In the genomic region with DNA sequence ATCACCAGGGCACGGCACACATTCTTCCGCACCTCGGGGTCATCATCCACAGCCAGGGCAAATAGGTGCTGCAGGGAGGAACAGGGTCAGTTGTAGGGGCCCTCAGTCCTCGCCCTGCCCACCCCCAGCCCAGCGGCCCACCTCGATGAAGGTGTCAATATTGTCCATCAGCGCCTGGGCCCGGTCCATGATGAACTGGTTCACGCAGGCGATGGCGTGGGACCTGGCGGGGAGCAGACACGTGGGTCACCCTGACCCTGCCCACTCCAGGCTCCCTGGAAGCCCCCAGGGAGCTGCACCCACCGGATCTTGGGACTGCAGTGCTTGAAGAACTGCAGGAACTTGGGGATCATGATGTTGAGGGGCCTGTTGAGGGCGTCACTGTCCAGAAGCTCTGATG, we compare ENCODE assay signal across 26 cellular contexts. TPM values are rescaled to one million over a fixed set of nuclear protein-coding genes. Genes with fewer than 3 reads are reported as not detected.
DNase-seq lines count a peak whose midpoint lies in the region; ATAC-seq, FAIRE-seq and TF ChIP-seq lines count a peak whose summit lies in the region.
"Had no signal": no experiment of that assay in that cellular context is flagged by ENCODE, and none has a peak within 500 bp of the region (broad histone marks: within the 10 kb centered on the region; RNA-seq: fewer than 3 reads in every experiment).

No MANE protein-coding gene starts in this region.

- FAIRE-seq in HepG2 (lab: Jason Lieb, UNC) = no peak
- FAIRE-seq: GM12891 had no signal

- CTCF ChIA-PET in HepG2 (lab: Yijun Ruan, JAX; ENCODE audit: low intra/inter-chr PET ratio, low total read pairs) = no interaction called here

- intact Hi-C loops in HepG2 (cut with micrococcal nuclease; ENCODE audit: unreplicated experiment) = no loop called here
- intact Hi-C loops in right lobe of liver (cut with DNase I) = no loop called here

- H4K20me1 ChIP-seq in HepG2 (ENCODE audit: insufficient read depth, low read length) = no peaks in the 10 kb centered on the region

- H2AFZ ChIP-seq in HepG2 (ENCODE audit: low read length) = no peak overlapping the region
- H2AFZ ChIP-seq: PC-9 had no signal

- H3K27ac Mint-ChIP-seq in stimulated activated effector memory CD8-positive, alpha-beta T cell treated with anti-CD3 and anti-CD28 coated beads, Interleukin-12 subunit alpha, Interleukin-12 subunit beta, amount 100 ng/mL, for 72 hours = no peak overlapping the region
- H3K27ac Mint-ChIP-seq: HFFc6, IgD-negative memory B cell had no signal

- DNase-seq in HepG2 (ENCODE audit: low spot score) (no peak), right lobe of liver (no peak)
- no peak for DNase-seq in stimulated activated effector memory CD8-positive, alpha-beta T cell treated with anti-CD3 and anti-CD28 coated beads, Interleukin-12 subunit alpha, Interleukin-12 subunit beta, amount 100 ng/mL, for 72 hours (ENCODE audit: low spot score in 2 of 2)
- DNase-seq: Calu3; DMS79 treated with DMSO at 0.1 percent for 48 hours; GF-D8; GOT3; HFFc6; NCI-H1048; NCI-H1417; NCI-H1694; NCI-H2029 treated with DMSO at 0.1 percent for 48 hours; NCI-H446 treated with DMSO at 0.1 percent for 48 hours; NCI-H526; NCI-H82; NK-92 treated with Interleukin-12 subunit alpha and Interleukin-12 subunit beta, amount 100 ng/mL, for 24 hours; PC-9; SHP77 had no signal

- POLR2A ChIA-PET in HepG2 (lab: Yijun Ruan, JAX) = no interaction called here

- no peak overlapping the region for H3K4me3 Mint-ChIP-seq in stimulated activated effector memory CD8-positive, alpha-beta T cell treated with anti-CD3 and anti-CD28 coated beads, Interleukin-12 subunit alpha, Interleukin-12 subunit beta, amount 100 ng/mL, for 72 hours
- H3K4me3 Mint-ChIP-seq: HFFc6 had no signal

- H3K4me3 ChIP-seq in HepG2 (replicated peaks in 1 of 3; ENCODE audit: insufficient read depth in 1 of 3, low read depth in 2 of 3, low read length in 3 of 3) (no peak overlapping the region), right lobe of liver (no peak overlapping the region), gastroesophageal sphincter (no peak overlapping the region)
- H3K4me3 ChIP-seq: HAP-1, PC-9 had no signal

- TF ChIP-seq CTCF in HepG2 (CRISPR knock-in tag; IDR thresholded peaks at IDR 0.05) = no peak
- no peak for TF ChIP-seq CTCF in right lobe of liver (IDR thresholded peaks at IDR 0.05)
- TF ChIP-seq CTCF in gastroesophageal sphincter (IDR thresholded peaks at IDR 0.05) = no peak

- peaks cover 97% of the 10 kb centered on the region for H3K36me3 Mint-ChIP-seq in stimulated activated effector memory CD8-positive, alpha-beta T cell treated with anti-CD3 and anti-CD28 coated beads, Interleukin-12 subunit alpha, Interleukin-12 subunit beta, amount 100 ng/mL, for 72 hours
- H3K36me3 Mint-ChIP-seq: IgD-negative memory B cell had no signal

- H3K4me1 ChIP-seq in HepG2 (ENCODE audit: insufficient read depth, low read length) (peaks cover 2% of the 10 kb centered on the region), right lobe of liver (peaks cover 0 to 3% (median under 1%) of the 10 kb centered on the region in 4 donors), gastroesophageal sphincter (peaks cover 0 to 39% (median 3%) of the 10 kb centered on the region in 3 donors)
- H3K4me1 ChIP-seq: HAP-1 had no signal

- BruUV-seq in HepG2 (replicated peaks; lab: Mats Ljungman, UMichigan) = no TSS peak

- ATAC-seq in HepG2 = no peak
- ATAC-seq in right lobe of liver = no peak
- peak; percentile 8 for ATAC-seq in stimulated activated effector memory CD8-positive, alpha-beta T cell treated with anti-CD3 and anti-CD28 coated beads, Interleukin-12 subunit alpha, Interleukin-12 subunit beta, amount 100 ng/mL, for 72 hours
- ATAC-seq in gastroesophageal sphincter = no peak

- H3K4me2 ChIP-seq in HepG2 (ENCODE audit: low read depth, low read length) = no peak overlapping the region
- H3K4me2 ChIP-seq: PC-9 had no signal

- H3K36me3 ChIP-seq in HepG2 (replicated peaks in 1 of 2; ENCODE audit: control insufficient read depth in 1 of 2, insufficient read depth in 2 of 2, low read length in 2 of 2) (peaks cover 32 to 69% of the 10 kb centered on the region in 2 experiments), right lobe of liver (peaks cover 23 to 54% (median 38%) of the 10 kb centered on the region in 4 donors), gastroesophageal sphincter (peaks cover 0 to 90% of the 10 kb centered on the region in 2 donors)

- H3K27ac ChIP-seq in HepG2 (ENCODE audit: extremely low read length, insufficient read depth, low read length) (no peak overlapping the region), right lobe of liver (no peak overlapping the region), gastroesophageal sphincter (no peak overlapping the region)
- H3K27ac ChIP-seq: PC-9 had no signal

- H3K9me3 Mint-ChIP-seq in stimulated activated effector memory CD8-positive, alpha-beta T cell treated with anti-CD3 and anti-CD28 coated beads, Interleukin-12 subunit alpha, Interleukin-12 subunit beta, amount 100 ng/mL, for 72 hours = no peaks in the 10 kb centered on the region
- H3K9me3 Mint-ChIP-seq: HFFc6, IgD-negative memory B cell had no signal

- H3K4me1 Mint-ChIP-seq in stimulated activated effector memory CD8-positive, alpha-beta T cell treated with anti-CD3 and anti-CD28 coated beads, Interleukin-12 subunit alpha, Interleukin-12 subunit beta, amount 100 ng/mL, for 72 hours = peaks cover 10% of the 10 kb centered on the region

- H3K27me3 ChIP-seq in HepG2 (ENCODE audit: control insufficient read depth in 1 of 2, insufficient read depth in 2 of 2, low read length in 2 of 2) = no peaks in the 10 kb centered on the region
- no peaks in the 10 kb centered on the region for H3K27me3 ChIP-seq in right lobe of liver
- no peaks in the 10 kb centered on the region for H3K27me3 ChIP-seq in gastroesophageal sphincter

- no peak for TF ChIP-seq RAD21 in HepG2 (CRISPR knock-in tag; IDR thresholded peaks at IDR 0.05)

- H3K79me2 ChIP-seq in HepG2 (ENCODE audit: insufficient read depth, low read length) = peaks cover 21% of the 10 kb centered on the region

- TF ChIP-seq POLR2A in HepG2 (IDR thresholded peaks at IDR 0.05; ENCODE audit: insufficient read depth in 1 of 2, low read depth in 2 of 2, low read length in 2 of 2) (no peak), right lobe of liver (IDR thresholded peaks at IDR 0.05) (no peak), gastroesophageal sphincter (IDR thresholded peaks at IDR 0.05) (no peak)

- H3K9ac ChIP-seq in HepG2 (ENCODE audit: insufficient read depth, low read depth, low read length) = no peak overlapping the region

- 100% methylated on average over 1 of the region's 15 CpGs for WGBS in HepG2 (ENCODE audit: low lambda C conversion rate)
- WGBS in right lobe of liver (ENCODE audit: insufficient coverage, low coverage, low lambda C conversion rate, missing lambda C conversion rate) = no CpG with 5 or more reads among the region's 15 CpGs
- WGBS in gastroesophageal sphincter (ENCODE audit: low coverage in 1 of 2), 2 donors = 80 to 100% methylated on average over 1 to 2 of the region's 15 CpGs

- no peaks in the 10 kb centered on the region for H3K9me3 ChIP-seq in HepG2 (ENCODE audit: low read length)
- H3K9me3 ChIP-seq in right lobe of liver = no peaks in the 10 kb centered on the region
- H3K9me3 ChIP-seq in gastroesophageal sphincter = no peaks in the 10 kb centered on the region
- H3K9me3 ChIP-seq: HAP-1 had no signal

- in situ Hi-C loops in HepG2 (cut with HindIII; ENCODE audit: extremely low pct_ligation_motif_present, low pct_unique_long_range_greater_than_20kb) = no loop called here

- TF ChIP-seq EP300 in HepG2 (IDR thresholded peaks at IDR 0.05; ENCODE audit: low read depth in 2 of 2, low read length in 2 of 2) = no peak
- no peak for TF ChIP-seq EP300 in HepG2 (CRISPR knock-in tag; IDR thresholded peaks at IDR 0.05; ENCODE audit: borderline replicate concordance)
- no peak for TF ChIP-seq EP300 in gastroesophageal sphincter (IDR thresholded peaks at IDR 0.05)

RNA-seq across cellular contexts. Expression of gene TNPO2, which starts 8.6 kb away (rescaled TPM):
- total RNA-seq in HepG2 (2016; rRNA removed; fragmentation: Illumina TruSeq; extraction: Trizol) = 31.7 and 33.6 TPM in 2 replicates
- 8.0 and 12.5 TPM in 2 replicates for total RNA-seq in HepG2 (2016; cell fraction: cytosol; rRNA removed; fragmentation: Illumina TruSeq; extraction: Trizol; ENCODE audit: low read depth)
- 25.3 and 38.9 TPM in 2 replicates for total RNA-seq in HepG2 (2016; cell fraction: insoluble cytoplasmic fraction; rRNA removed; fragmentation: Illumina TruSeq; extraction: Trizol)
- total RNA-seq in HepG2 (2016; cell fraction: membrane; rRNA removed; fragmentation: Illumina TruSeq; extraction: Trizol) = 11.9 and 12.3 TPM in 2 replicates
- total RNA-seq in HepG2 (2016; cell fraction: nucleus; rRNA removed; fragmentation: Illumina TruSeq; extraction: Trizol) = 61.9 and 64.9 TPM in 2 replicates
- 61.0 and 76.1 TPM in 2 replicates for polyA plus RNA-seq in HepG2 (2011; rRNA removed)
- 38.5 and 42.9 TPM in 2 replicates for polyA plus RNA-seq in HepG2 (2011; cell fraction: cytosol; rRNA removed)
- 224 and 272 TPM in 2 replicates for polyA plus RNA-seq in HepG2 (2011; cell fraction: nucleus; rRNA removed)
- polyA plus RNA-seq in HepG2 (2012) = 28.4 and 35.1 TPM in 2 replicates
- polyA plus RNA-seq in HepG2 (2016; cell fraction: cytosol; fragmentation: Illumina TruSeq; extraction: Trizol; ENCODE audit: low read depth) = 2.2 and 2.4 TPM in 2 replicates
- polyA plus RNA-seq in HepG2 (2016; cell fraction: insoluble cytoplasmic fraction; fragmentation: Illumina TruSeq; extraction: Trizol; ENCODE audit: low read depth) = 21.0 and 28.3 TPM in 2 replicates
- 6.6 and 7.3 TPM in 2 replicates for polyA plus RNA-seq in HepG2 (2016; cell fraction: membrane; fragmentation: Illumina TruSeq; extraction: Trizol; ENCODE audit: low read depth)
- 143 and 147 TPM in 2 replicates for polyA plus RNA-seq in HepG2 (2016; cell fraction: nucleus; fragmentation: Illumina TruSeq; extraction: Trizol; ENCODE audit: insufficient read depth, low read depth)
- 198 and 267 TPM in 2 replicates for polyA minus RNA-seq in HepG2 (2011; rRNA and poly(A)+ RNA removed; ENCODE audit: low replicate concordance)
- 42.5 and 44.2 TPM in 2 replicates for polyA minus RNA-seq in HepG2 (2011; cell fraction: cytosol; rRNA and poly(A)+ RNA removed)
- 77.4 and 98.6 TPM in 2 replicates for polyA minus RNA-seq in HepG2 (2011; cell fraction: nucleus; rRNA and poly(A)+ RNA removed)
- 10 to 100 TPM; 14.8 to 28.7 (median 19.6) TPM for total RNA-seq in right lobe of liver
- total RNA-seq in gastroesophageal sphincter = 10 to 100 TPM; 52.0 to 89.2 (median 76.1) TPM

RNA-seq across cellular contexts. Expression of gene FBXW9, which starts 18.7 kb away (rescaled TPM):
- total RNA-seq in HepG2 (2016; rRNA removed; fragmentation: Illumina TruSeq; extraction: Trizol) (4.6 and 6.1 TPM in 2 replicates), right lobe of liver (1 to 10 TPM; 1.6 to 4.9 (median 2.6) TPM), gastroesophageal sphincter (1 to 10 TPM; 3.8 to 7.5 (median 4.1) TPM)
- 1.2 and 2.0 TPM in 2 replicates for total RNA-seq in HepG2 (2016; cell fraction: cytosol; rRNA removed; fragmentation: Illumina TruSeq; extraction: Trizol; ENCODE audit: low read depth)
- 3.8 and 6.5 TPM in 2 replicates for total RNA-seq in HepG2 (2016; cell fraction: insoluble cytoplasmic fraction; rRNA removed; fragmentation: Illumina TruSeq; extraction: Trizol)
- total RNA-seq in HepG2 (2016; cell fraction: membrane; rRNA removed; fragmentation: Illumina TruSeq; extraction: Trizol) = 2.3 and 2.8 TPM in 2 replicates
- 5.5 and 5.9 TPM in 2 replicates for total RNA-seq in HepG2 (2016; cell fraction: nucleus; rRNA removed; fragmentation: Illumina TruSeq; extraction: Trizol)
- 5.7 and 7.0 TPM in 2 replicates for polyA plus RNA-seq in HepG2 (2011; rRNA removed)
- 6.0 and 11.9 TPM in 2 replicates for polyA plus RNA-seq in HepG2 (2011; cell fraction: cytosol; rRNA removed)
- polyA plus RNA-seq in HepG2 (2011; cell fraction: nucleus; rRNA removed) = 21.5 and 25.3 TPM in 2 replicates
- polyA plus RNA-seq in HepG2 (2012) = 3.3 TPM in 2 replicates
- 1.7 and 1.9 TPM in 2 replicates for polyA plus RNA-seq in HepG2 (2016; cell fraction: cytosol; fragmentation: Illumina TruSeq; extraction: Trizol; ENCODE audit: low read depth)
- 4.4 and 5.7 TPM in 2 replicates for polyA plus RNA-seq in HepG2 (2016; cell fraction: insoluble cytoplasmic fraction; fragmentation: Illumina TruSeq; extraction: Trizol; ENCODE audit: low read depth)
- polyA plus RNA-seq in HepG2 (2016; cell fraction: membrane; fragmentation: Illumina TruSeq; extraction: Trizol; ENCODE audit: low read depth) = 1.9 and 2.7 TPM in 2 replicates
- 12.6 and 13.0 TPM in 2 replicates for polyA plus RNA-seq in HepG2 (2016; cell fraction: nucleus; fragmentation: Illumina TruSeq; extraction: Trizol; ENCODE audit: insufficient read depth, low read depth)
- polyA minus RNA-seq in HepG2 (2011; rRNA and poly(A)+ RNA removed; ENCODE audit: low replicate concordance) = 10.4 and 13.8 TPM in 2 replicates
- polyA minus RNA-seq in HepG2 (2011; cell fraction: cytosol; rRNA and poly(A)+ RNA removed) = 3.2 and 4.4 TPM in 2 replicates
- 2.7 and 4.4 TPM in 2 replicates for polyA minus RNA-seq in HepG2 (2011; cell fraction: nucleus; rRNA and poly(A)+ RNA removed)

RNA-seq across cellular contexts. Expression of gene TRIR, which starts 19.4 kb away (rescaled TPM):
- total RNA-seq in HepG2 (2016; rRNA removed; fragmentation: Illumina TruSeq; extraction: Trizol) (159 and 179 TPM in 2 replicates), right lobe of liver (100 to 1,000 TPM in 4 of 6 experiments, 10 to 100 TPM in 2; 69.8 to 244 (median 106) TPM), gastroesophageal sphincter (100 to 1,000 TPM; 364 to 432 (median 398) TPM)
- total RNA-seq in HepG2 (2016; cell fraction: cytosol; rRNA removed; fragmentation: Illumina TruSeq; extraction: Trizol; ENCODE audit: low read depth) = 156 and 157 TPM in 2 replicates
- 154 and 178 TPM in 2 replicates for total RNA-seq in HepG2 (2016; cell fraction: insoluble cytoplasmic fraction; rRNA removed; fragmentation: Illumina TruSeq; extraction: Trizol)
- 185 and 199 TPM in 2 replicates for total RNA-seq in HepG2 (2016; cell fraction: membrane; rRNA removed; fragmentation: Illumina TruSeq; extraction: Trizol)
- total RNA-seq in HepG2 (2016; cell fraction: nucleus; rRNA removed; fragmentation: Illumina TruSeq; extraction: Trizol) = 62.7 and 73.8 TPM in 2 replicates
- polyA plus RNA-seq in HepG2 (2011; rRNA removed) = 160 and 166 TPM in 2 replicates
- polyA plus RNA-seq in HepG2 (2011; cell fraction: cytosol; rRNA removed) = 192 and 223 TPM in 2 replicates
- 109 and 112 TPM in 2 replicates for polyA plus RNA-seq in HepG2 (2011; cell fraction: nucleus; rRNA removed)
- polyA plus RNA-seq in HepG2 (2012) = 136 and 148 TPM in 2 replicates
- 176 and 190 TPM in 2 replicates for polyA plus RNA-seq in HepG2 (2016; cell fraction: cytosol; fragmentation: Illumina TruSeq; extraction: Trizol; ENCODE audit: low read depth)
- 222 and 228 TPM in 2 replicates for polyA plus RNA-seq in HepG2 (2016; cell fraction: insoluble cytoplasmic fraction; fragmentation: Illumina TruSeq; extraction: Trizol; ENCODE audit: low read depth)
- 221 and 223 TPM in 2 replicates for polyA plus RNA-seq in HepG2 (2016; cell fraction: membrane; fragmentation: Illumina TruSeq; extraction: Trizol; ENCODE audit: low read depth)
- polyA plus RNA-seq in HepG2 (2016; cell fraction: nucleus; fragmentation: Illumina TruSeq; extraction: Trizol; ENCODE audit: insufficient read depth, low read depth) = 208 and 213 TPM in 2 replicates
- 41.5 and 65.9 TPM in 2 replicates for polyA minus RNA-seq in HepG2 (2011; rRNA and poly(A)+ RNA removed; ENCODE audit: low replicate concordance)
- polyA minus RNA-seq in HepG2 (2011; cell fraction: cytosol; rRNA and poly(A)+ RNA removed) = 36.6 and 38.7 TPM in 2 replicates
- polyA minus RNA-seq in HepG2 (2011; cell fraction: nucleus; rRNA and poly(A)+ RNA removed) = 22.7 and 23.7 TPM in 2 replicates

RNA-seq across cellular contexts. Expression of gene GET3, which starts 22.2 kb away (rescaled TPM):
- total RNA-seq in HepG2 (2016; rRNA removed; fragmentation: Illumina TruSeq; extraction: Trizol) (51.5 and 57.7 TPM in 2 replicates), right lobe of liver (10 to 100 TPM; 22.3 to 35.8 (median 25.8) TPM), gastroesophageal sphincter (10 to 100 TPM; 47.3 to 58.2 (median 55.8) TPM)
- 38.1 and 40.8 TPM in 2 replicates for total RNA-seq in HepG2 (2016; cell fraction: cytosol; rRNA removed; fragmentation: Illumina TruSeq; extraction: Trizol; ENCODE audit: low read depth)
- 47.8 and 67.8 TPM in 2 replicates for total RNA-seq in HepG2 (2016; cell fraction: insoluble cytoplasmic fraction; rRNA removed; fragmentation: Illumina TruSeq; extraction: Trizol)
- 42.5 and 45.5 TPM in 2 replicates for total RNA-seq in HepG2 (2016; cell fraction: membrane; rRNA removed; fragmentation: Illumina TruSeq; extraction: Trizol)
- total RNA-seq in HepG2 (2016; cell fraction: nucleus; rRNA removed; fragmentation: Illumina TruSeq; extraction: Trizol) = 20.5 and 30.0 TPM in 2 replicates
- polyA plus RNA-seq in HepG2 (2011; rRNA removed) = 59.4 and 67.5 TPM in 2 replicates
- polyA plus RNA-seq in HepG2 (2011; cell fraction: cytosol; rRNA removed) = 53.8 and 70.0 TPM in 2 replicates
- polyA plus RNA-seq in HepG2 (2011; cell fraction: nucleus; rRNA removed) = 42.4 and 59.2 TPM in 2 replicates
- polyA plus RNA-seq in HepG2 (2012) = 26.3 and 37.0 TPM in 2 replicates
- polyA plus RNA-seq in HepG2 (2016; cell fraction: cytosol; fragmentation: Illumina TruSeq; extraction: Trizol; ENCODE audit: low read depth) = 38.9 and 39.2 TPM in 2 replicates
- 52.9 and 54.2 TPM in 2 replicates for polyA plus RNA-seq in HepG2 (2016; cell fraction: insoluble cytoplasmic fraction; fragmentation: Illumina TruSeq; extraction: Trizol; ENCODE audit: low read depth)
- 39.6 and 39.8 TPM in 2 replicates for polyA plus RNA-seq in HepG2 (2016; cell fraction: membrane; fragmentation: Illumina TruSeq; extraction: Trizol; ENCODE audit: low read depth)
- polyA plus RNA-seq in HepG2 (2016; cell fraction: nucleus; fragmentation: Illumina TruSeq; extraction: Trizol; ENCODE audit: insufficient read depth, low read depth) = 50.5 and 50.9 TPM in 2 replicates
- polyA minus RNA-seq in HepG2 (2011; rRNA and poly(A)+ RNA removed; ENCODE audit: low replicate concordance) = 45.5 and 170 TPM in 2 replicates
- polyA minus RNA-seq in HepG2 (2011; cell fraction: cytosol; rRNA and poly(A)+ RNA removed) = 15.5 and 16.4 TPM in 2 replicates
- 11.2 and 13.4 TPM in 2 replicates for polyA minus RNA-seq in HepG2 (2011; cell fraction: nucleus; rRNA and poly(A)+ RNA removed)

RNA-seq across cellular contexts. Expression of gene GNG14, which starts 27.3 kb away (rescaled TPM):
- total RNA-seq in HepG2 (2016; rRNA removed; fragmentation: Illumina TruSeq; extraction: Trizol) (not detected in 2 replicates), right lobe of liver (not detected), gastroesophageal sphincter (not detected)
- total RNA-seq in HepG2 (2016; cell fraction: cytosol; rRNA removed; fragmentation: Illumina TruSeq; extraction: Trizol; ENCODE audit: low read depth) = not detected in 2 replicates
- total RNA-seq in HepG2 (2016; cell fraction: insoluble cytoplasmic fraction; rRNA removed; fragmentation: Illumina TruSeq; extraction: Trizol) = not detected in 2 replicates
- total RNA-seq in HepG2 (2016; cell fraction: membrane; rRNA removed; fragmentation: Illumina TruSeq; extraction: Trizol) = not detected in 2 replicates
- not detected in 2 replicates for total RNA-seq in HepG2 (2016; cell fraction: nucleus; rRNA removed; fragmentation: Illumina TruSeq; extraction: Trizol)
- polyA plus RNA-seq in HepG2 (2011; rRNA removed) = not detected in 2 replicates
- polyA plus RNA-seq in HepG2 (2011; cell fraction: cytosol; rRNA removed) = not detected in 2 replicates
- polyA plus RNA-seq in HepG2 (2011; cell fraction: nucleus; rRNA removed) = 0.82 TPM in 1 of 2 replicates, not detected in the other
- not detected in 2 replicates for polyA plus RNA-seq in HepG2 (2012)
- not detected in 2 replicates for polyA plus RNA-seq in HepG2 (2016; cell fraction: cytosol; fragmentation: Illumina TruSeq; extraction: Trizol; ENCODE audit: low read depth)
- polyA plus RNA-seq in HepG2 (2016; cell fraction: insoluble cytoplasmic fraction; fragmentation: Illumina TruSeq; extraction: Trizol; ENCODE audit: low read depth) = not detected in 2 replicates
- polyA plus RNA-seq in HepG2 (2016; cell fraction: membrane; fragmentation: Illumina TruSeq; extraction: Trizol; ENCODE audit: low read depth) = not detected in 2 replicates
- polyA plus RNA-seq in HepG2 (2016; cell fraction: nucleus; fragmentation: Illumina TruSeq; extraction: Trizol; ENCODE audit: insufficient read depth, low read depth) = not detected in 2 replicates
- 0.68 and 1.9 TPM in 2 replicates for polyA minus RNA-seq in HepG2 (2011; rRNA and poly(A)+ RNA removed; ENCODE audit: low replicate concordance)
- polyA minus RNA-seq in HepG2 (2011; cell fraction: cytosol; rRNA and poly(A)+ RNA removed) = not detected in 2 replicates
- not detected in 2 replicates for polyA minus RNA-seq in HepG2 (2011; cell fraction: nucleus; rRNA and poly(A)+ RNA removed)
- total RNA-seq: A172, Calu3, HFFc6, PC-9, RPMI7951, SK-MEL-5 had no signal
- polyA plus RNA-seq: BJ, IgD-negative memory B cell had no signal
